Comparison of ENCODE assay signal across 20 cellular contexts in the genomic region with DNA sequence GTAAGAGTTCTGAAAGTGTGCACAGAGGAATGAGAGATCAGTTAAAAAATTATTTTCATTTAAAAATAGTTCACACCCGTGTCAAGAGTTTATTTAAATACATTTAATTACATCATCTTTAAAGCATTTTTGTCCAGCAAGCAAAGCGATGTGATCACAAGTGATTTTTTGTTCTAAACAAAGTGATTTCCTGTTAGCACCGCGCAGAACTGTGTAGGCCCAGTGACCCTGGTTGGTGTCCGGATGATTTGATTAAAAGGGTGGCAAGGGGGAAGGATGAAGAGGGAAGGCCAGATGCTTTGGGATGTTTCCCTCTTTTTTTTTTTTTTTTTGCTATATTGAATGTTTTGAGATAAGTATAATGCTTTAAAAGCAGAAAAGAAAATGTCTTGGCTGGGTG.
DNase-seq lines count a peak whose midpoint lies in the region; ATAC-seq and TF ChIP-seq lines count a peak whose summit lies in the region.
"Had no signal": no experiment of that assay in that cellular context is flagged by ENCODE, and none has a peak within 500 bp of the region (broad histone marks: within the 10 kb centered on the region; RNA-seq: fewer than 3 reads in every experiment).

No MANE protein-coding gene starts in this region.

- H3K4me3 Mint-ChIP-seq in naive thymus-derived CD4-positive, alpha-beta T cell: no peak overlapping the region

- H3K14ac ChIP-seq in IMR-90 (replicated peaks; ENCODE audit: low read depth, low read length): no peak overlapping the region; the same call in 1 of the 2 replicates

- TF ChIP-seq EP300 in sigmoid colon (IDR thresholded peaks at IDR 0.05): no peak

- H3K79me1 ChIP-seq in IMR-90 (ENCODE audit: low read depth in 1 of 2, low read length in 2 of 2): no peaks in the 10 kb centered on the region

- TF ChIP-seq POLR2A in IMR-90 (IDR thresholded peaks at IDR 0.05; ENCODE audit: low read depth, low read length) (no peak), sigmoid colon (IDR thresholded peaks at IDR 0.05) (no peak)

- CTCF ChIA-PET in IMR-90 (lab: Yijun Ruan, JAX): no interaction called here
- CTCF ChIA-PET in naive thymus-derived CD4-positive, alpha-beta T cell (lab: Charles Lee): no interaction called here

- no peak overlapping the region for H3K9ac ChIP-seq in IMR-90 (ENCODE audit: low read depth, low read length)

- no peak for TF ChIP-seq CTCF in IMR-90 (conservative IDR thresholded peaks at IDR 0.05; ENCODE audit: low read depth, low read length)
- TF ChIP-seq CTCF in cardiac fibroblast (IDR thresholded peaks at IDR 0.05; ENCODE audit: low read depth, low read length): no peak
- no peak for TF ChIP-seq CTCF in left lung (IDR thresholded peaks at IDR 0.05)
- no peak for TF ChIP-seq CTCF in sigmoid colon (IDR thresholded peaks at IDR 0.05)

- intact Hi-C loops in IMR-90 (cut with micrococcal nuclease): loop anchor here (2.0 kb wide), 1 partner anchor 44 kb away; no protein-coding TSS in a partner anchor
- intact Hi-C loops in left lung (cut with DNase I): no loop called here
- intact Hi-C loops in sigmoid colon (cut with DNase I): no loop called here
- intact Hi-C loops in naive thymus-derived CD4-positive, alpha-beta T cell (cut with micrococcal nuclease): no loop called here

- no peak overlapping the region for H2BK20ac ChIP-seq in IMR-90 (ENCODE audit: low read depth, low read length)

- in situ Hi-C loops in IMR-90 (cut with MboI; ENCODE audit: low sequenced_read_pairs): no loop called here

- dilution Hi-C loops in IMR-90 (cut with HindIII; ENCODE audit: low sequenced_read_pairs, unreplicated experiment): no loop called here

- no peak overlapping the region for H3K4me2 ChIP-seq in IMR-90 (ENCODE audit: low read depth, low read length)

- no peak overlapping the region; the same call in 1 of the 2 replicates for H3K27ac ChIP-seq in IMR-90 (ENCODE audit: insufficient read depth, low read length)
- H3K27ac ChIP-seq in left lung: peak overlapping the region; percentile 13 to 33
- H3K27ac ChIP-seq in sigmoid colon: peak overlapping the region; percentile 21 to 76 (median 52)
- H3K27ac ChIP-seq in naive thymus-derived CD4-positive, alpha-beta T cell (ENCODE audit: low read depth, low read length): no peak overlapping the region
- H3K27ac ChIP-seq: adrenal gland, neutrophil had no signal

- H2BK15ac ChIP-seq in IMR-90 (ENCODE audit: low read depth, low read length): no peak overlapping the region; the same call in 2 of the 3 replicates

- 0 out of 4 replicates have a peak overlapping the region, but pooled peaks of 1 of the 2 experiments have one; percentile 31 for H4K8ac ChIP-seq in IMR-90 (ENCODE audit: low read depth in 2 of 2, low read length in 2 of 2)

- no peak overlapping the region for H2AK9ac ChIP-seq in IMR-90 (replicated peaks; ENCODE audit: low read depth, low read length, poor library complexity)

- H3K4ac ChIP-seq in IMR-90 (ENCODE audit: low read depth, low read length): no peak overlapping the region

- peaks cover 0 to 21% (median 0%) of the 10 kb centered on the region in 5 donors for H3K27me3 Mint-ChIP-seq in naive thymus-derived CD4-positive, alpha-beta T cell

- no peak overlapping the region for H2AK5ac ChIP-seq in IMR-90 (ENCODE audit: low read depth, low read length)

- POLR2A ChIA-PET in IMR-90 (lab: Charles Lee; ENCODE audit: unreplicated experiment): no interaction called here
- POLR2A ChIA-PET in naive thymus-derived CD4-positive, alpha-beta T cell (lab: Charles Lee): no interaction called here

- no peak overlapping the region for H4K5ac ChIP-seq in IMR-90 (ENCODE audit: low read depth, low read length)

- no peaks in the 10 kb centered on the region for H4K20me1 ChIP-seq in IMR-90 (ENCODE audit: insufficient read depth, low read length)

- DNase-seq in IMR-90: peak; percentile 59
- peak; percentile 19 to 27 for DNase-seq in cardiac fibroblast (ENCODE audit: low read depth in 2 of 2)
- no peak for DNase-seq in left lung
- no peak for DNase-seq in sigmoid colon
- DNase-seq in naive thymus-derived CD4-positive, alpha-beta T cell: no peak
- no peak for DNase-seq in occipital lobe (lab: John Stamatoyannopoulos, UW)
- no peak for DNase-seq in NCI-H446 treated with DMSO at 0.1 percent for 48 hours (lab: John Stamatoyannopoulos, UW)
- no peak for DNase-seq in activated T-cell treated with anti-CD3 and anti-CD28 coated beads, Interleukin-2, amount 50 U/mL, for 48 hours
- DNase-seq: activated effector memory CD4-positive, alpha-beta T cell treated with Interleukin-2 at 50 U/mL for 16 hours; adrenal gland; BE2C; DMS 273 treated with DMSO at 0.1 percent for 48 hours; KBM-7; midbrain; NCI-H1092; NCI-H524 treated with DMSO at 0.1 percent for 48 hours; OCI-M1; small intestine; tibial artery had no signal

- TF ChIP-seq RAD21 in IMR-90 (IDR thresholded peaks at IDR 0.05; ENCODE audit: low read length): no peak

- peaks cover 0 to 2% (median 0%) of the 10 kb centered on the region in 11 donors for H3K9me3 Mint-ChIP-seq in naive thymus-derived CD4-positive, alpha-beta T cell

- H3K4me1 ChIP-seq in IMR-90 (ENCODE audit: control insufficient read depth, insufficient read depth, low read length) (peaks cover 10% of the 10 kb centered on the region), left lung (peaks cover 0 to 4% of the 10 kb centered on the region in 2 donors), sigmoid colon (peaks cover 0 to 43% (median 25%) of the 10 kb centered on the region in 4 donors)
- no peaks in the 10 kb centered on the region for H3K4me1 ChIP-seq in naive thymus-derived CD4-positive, alpha-beta T cell (ENCODE audit: control insufficient read depth in 2 of 2, insufficient read depth in 2 of 2, low read length in 2 of 2)
- H3K4me1 ChIP-seq: adrenal gland had no signal

- H3K4me3 ChIP-seq in IMR-90 (ENCODE audit: insufficient read depth, low read depth, low read length) (no peak overlapping the region), cardiac fibroblast (replicated peaks in 1 of 2; ENCODE audit: low read depth in 2 of 2, low read length in 2 of 2) (no peak overlapping the region), left lung (no peak overlapping the region), sigmoid colon (no peak overlapping the region)
- no peak overlapping the region for H3K4me3 ChIP-seq in naive thymus-derived CD4-positive, alpha-beta T cell (ENCODE audit: low read length)
- H3K4me3 ChIP-seq: adrenal gland, tibial artery had no signal

- H3K36me3 Mint-ChIP-seq in naive thymus-derived CD4-positive, alpha-beta T cell: no peaks in the 10 kb centered on the region

- peak overlapping the region; percentile 93 for H2BK120ac ChIP-seq in IMR-90 (ENCODE audit: low read depth, low read length)

- H2BK5ac ChIP-seq in IMR-90 (ENCODE audit: low read depth, low read length, poor library complexity, severe bottlenecking): no peak overlapping the region

- H3K4me1 Mint-ChIP-seq in naive thymus-derived CD4-positive, alpha-beta T cell: peaks cover 0 to 3% (median 0%) of the 10 kb centered on the region in 7 donors

- peak; percentile 53 for ATAC-seq in IMR-90 (ENCODE audit: low read depth)
- ATAC-seq in left lung: peak; percentile 39
- no peak for ATAC-seq in naive thymus-derived CD4-positive, alpha-beta T cell

- H3K27ac Mint-ChIP-seq in naive thymus-derived CD4-positive, alpha-beta T cell: no peak overlapping the region

- H3K36me3 ChIP-seq in IMR-90 (ENCODE audit: control insufficient read depth, insufficient read depth, low read length): no peaks in the 10 kb centered on the region
- no peaks in the 10 kb centered on the region for H3K36me3 ChIP-seq in left lung
- H3K36me3 ChIP-seq in sigmoid colon: no peaks in the 10 kb centered on the region
- H3K36me3 ChIP-seq in naive thymus-derived CD4-positive, alpha-beta T cell (ENCODE audit: control insufficient read depth in 2 of 3, insufficient read depth in 3 of 3, low read length in 3 of 3): no peaks in the 10 kb centered on the region
- H3K36me3 ChIP-seq: adrenal gland, BE2C, neutrophil, tibial artery had no signal

- no peak overlapping the region for H3K18ac ChIP-seq in IMR-90 (ENCODE audit: low read depth, low read length)

- no peak overlapping the region for H4K91ac ChIP-seq in IMR-90 (ENCODE audit: insufficient read depth, low read depth, low read length)

- H3K56ac ChIP-seq in IMR-90 (ENCODE audit: extremely low read depth, insufficient read depth, low read length): no peak overlapping the region

- H3K23ac ChIP-seq in IMR-90 (ENCODE audit: low read depth, low read length): no peak overlapping the region

- H3K27me3 ChIP-seq in IMR-90 (ENCODE audit: control insufficient read depth, insufficient read depth, low read length): no peaks in the 10 kb centered on the region
- no peaks in the 10 kb centered on the region for H3K27me3 ChIP-seq in left lung
- no peaks in the 10 kb centered on the region for H3K27me3 ChIP-seq in sigmoid colon
- H3K27me3 ChIP-seq in naive thymus-derived CD4-positive, alpha-beta T cell (ENCODE audit: control insufficient read depth in 2 of 2, insufficient read depth in 2 of 2, low read length in 2 of 2): no peaks in the 10 kb centered on the region
- H3K27me3 ChIP-seq: adrenal gland, BE2C, neutrophil, tibial artery had no signal

- BruUV-seq in IMR-90 (replicated peaks; lab: Mats Ljungman, UMichigan): no TSS peak

- no CpG with 5 or more reads among the region's 5 CpGs for WGBS in IMR-90 (ENCODE audit: extremely low coverage in 2 of 2, insufficient read length in 1 of 2), 2 experiments
- WGBS in sigmoid colon, 2 donors: 73 to 82% methylated on average over 5 of the region's 5 CpGs

- H3K9me3 ChIP-seq in IMR-90 (ENCODE audit: control insufficient read depth, insufficient read depth, low read length) (no peaks in the 10 kb centered on the region), left lung (no peaks in the 10 kb centered on the region), sigmoid colon (no peaks in the 10 kb centered on the region)
- H3K9me3 ChIP-seq in naive thymus-derived CD4-positive, alpha-beta T cell (ENCODE audit: control insufficient read depth in 2 of 3, low read length in 3 of 3): no peaks in the 10 kb centered on the region
- H3K9me3 ChIP-seq: adrenal gland, BE2C, neutrophil, tibial artery had no signal

- H2AFZ ChIP-seq in IMR-90 (replicated peaks; ENCODE audit: low read length, poor library complexity): no peak overlapping the region

- peaks cover 14% of the 10 kb centered on the region; the same call in 1 of the 2 replicates for H3K9me1 ChIP-seq in IMR-90 (ENCODE audit: insufficient read depth, low read length)

TF ChIP-seq in IMR-90, 13 proteins besides CTCF, POLR2A, EP300 and RAD21 (continues in another document):
- no peak for TF ChIP-seq MAZ (IDR thresholded peaks at IDR 0.05; ENCODE audit: borderline replicate concordance, low read depth, low read length)
- no peak for TF ChIP-seq FOS (IDR thresholded peaks at IDR 0.05; ENCODE audit: low read depth, low read length)
- TF ChIP-seq RCOR1 (IDR thresholded peaks at IDR 0.05; ENCODE audit: insufficient replicate concordance, low read length): no peak
- TF ChIP-seq RFX5 (IDR thresholded peaks at IDR 0.05; ENCODE audit: low read depth, low read length): no peak
- TF ChIP-seq CEBPB (IDR thresholded peaks at IDR 0.05; ENCODE audit: low read depth, low read length): no peak

Comparison
In these comparisons a context has a peak if more than half of its experiments do, and no peak if none do; other contexts are left out.
1. DNase-seq: peak in IMR-90 (single experiment) and cardiac fibroblast (2 of 2); none in left lung (0 of 2), sigmoid colon (single experiment), naive thymus-derived CD4-positive, alpha-beta T cell (0 of 9), occipital lobe (single experiment), NCI-H446 treated with DMSO at 0.1 percent for 48 hours (single experiment) and activated T-cell treated with anti-CD3 and anti-CD28 coated beads, Interleukin-2, amount 50 U/mL, for 48 hours (0 of 2).
2. H3K27ac ChIP-seq: peak in left lung (2 of 2) and sigmoid colon (4 of 4); none in IMR-90 (single experiment) and naive thymus-derived CD4-positive, alpha-beta T cell (single experiment).